In the genomic region with DNA sequence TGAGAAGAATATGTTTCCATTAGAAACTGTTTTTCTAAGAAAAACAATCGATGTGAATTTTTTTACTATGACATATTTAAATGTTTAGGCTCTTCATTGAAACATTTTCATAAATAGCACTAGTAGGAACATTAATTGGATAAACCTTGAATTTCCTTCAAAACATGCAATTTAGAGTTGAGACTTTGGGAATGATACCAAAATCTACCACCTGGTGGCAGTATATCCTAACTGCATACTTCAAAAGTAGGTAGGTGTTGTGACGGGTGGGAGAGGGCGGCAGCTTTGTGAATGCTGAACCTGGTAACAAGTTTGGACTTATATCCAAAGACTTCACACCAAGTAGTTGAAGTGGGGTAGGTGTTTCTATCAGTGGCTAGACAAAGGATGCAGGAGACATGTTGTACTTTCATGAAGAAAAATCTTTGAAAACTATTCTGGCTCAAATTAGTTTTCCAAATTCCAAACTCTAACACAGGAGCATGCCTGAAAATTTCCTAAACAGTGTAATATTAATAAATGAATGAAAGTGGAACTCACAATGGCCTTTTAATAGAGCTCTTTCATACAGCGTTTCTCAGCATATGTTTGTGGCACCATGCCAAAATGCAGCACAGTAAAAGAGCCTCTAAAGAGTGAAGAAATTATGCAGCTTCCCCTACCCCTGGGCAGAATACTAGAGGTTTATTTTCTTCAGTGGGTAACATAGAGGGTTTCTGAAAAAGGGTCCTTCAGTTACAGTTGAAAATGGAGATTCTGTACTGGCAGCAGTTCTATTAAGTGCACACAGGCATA, we compare ENCODE assay signal across 7 cellular contexts.
DNase-seq lines count a peak whose midpoint lies in the region; ATAC-seq, FAIRE-seq and TF ChIP-seq lines count a peak whose summit lies in the region.

No MANE protein-coding gene starts in this region.

- H3K9me3 ChIP-seq in OCI-LY7 (ENCODE audit: low read length): no peaks in the 10 kb centered on the region

- H3K79me2 ChIP-seq in OCI-LY7 (ENCODE audit: insufficient read depth, low read depth, low read length): no peaks in the 10 kb centered on the region

- H3K36me3 ChIP-seq in GM06990 (ENCODE audit: control insufficient read depth, insufficient read depth, low read length) (no peaks in the 10 kb centered on the region), OCI-LY7 (ENCODE audit: insufficient read depth, low read length) (no peaks in the 10 kb centered on the region)

- CTCF ChIA-PET in OCI-LY7 (lab: Charles Lee; ENCODE audit: unreplicated experiment): no interaction called here

- FAIRE-seq in islet of Langerhans (lab: Jason Lieb, UNC): peak; percentile 85

- no peak overlapping the region for H3K27ac ChIP-seq in OCI-LY7 (ENCODE audit: low read depth, low read length, poor library complexity, severe bottlenecking)

- H4K20me1 ChIP-seq in OCI-LY7 (ENCODE audit: insufficient read depth, low read length): no peaks in the 10 kb centered on the region; the same call in 1 of the 2 replicates

- no peak overlapping the region for H3K4me2 ChIP-seq in OCI-LY7 (ENCODE audit: low read length)

- POLR2A ChIA-PET in OCI-LY7 (lab: Charles Lee): no interaction called here

- no peaks in the 10 kb centered on the region for H3K27me3 ChIP-seq in GM06990 (replicated peaks; ENCODE audit: control insufficient read depth, insufficient read depth, low read length)

- peak; percentile 71 for TF ChIP-seq CTCF in GM06990 (IDR thresholded peaks at IDR 0.05; ENCODE audit: insufficient read depth, low read length, poor library complexity, severe bottlenecking)
- TF ChIP-seq CTCF in OCI-LY7 (conservative IDR thresholded peaks at IDR 0.05; ENCODE audit: low read length): peak; percentile 94

- intact Hi-C loops in OCI-LY7 (cut with micrococcal nuclease; ENCODE audit: unreplicated experiment): loop anchor here (1.0 to 10.0 kb wide), 2 partner anchors 808 to 1054 kb away; no protein-coding TSS in a partner anchor

- ATAC-seq in GM21360 (IDR thresholded peaks at IDR 0.05; ENCODE audit: unreplicated experiment): peak; percentile 97
- peak; percentile 78 for ATAC-seq in HG03558 (IDR thresholded peaks at IDR 0.05; ENCODE audit: extremely low read depth, unreplicated experiment)

- no peaks in the 10 kb centered on the region for H3K9me2 ChIP-seq in OCI-LY7 (ENCODE audit: insufficient read depth, low read length)

- H3K4me3 ChIP-seq in GM06990 (replicated peaks; ENCODE audit: low read depth, low read length) (no peak overlapping the region), OCI-LY7 (ENCODE audit: low read depth, low read length, poor library complexity, severe bottlenecking) (no peak overlapping the region)

- no peaks in the 10 kb centered on the region for H3K4me1 ChIP-seq in OCI-LY7 (ENCODE audit: insufficient read depth, low read length, poor library complexity, severe bottlenecking)

- DNase-seq in GM06990 (ENCODE audit: extremely low read depth, insufficient read length): peak; percentile 9
- DNase-seq in OCI-LY7 (ENCODE audit: low spot score): peak; percentile 65
- DNase-seq in astrocyte of the hippocampus (ENCODE audit: low read depth, low spot score): peak; percentile 55
- peak; percentile 24 for DNase-seq in stimulated activated CD4-positive, alpha-beta T cell treated with anti-CD3 and anti-CD28 coated beads, Interleukin-4, amount 100 ng/mL, for 1 hour

- no peak overlapping the region for H2AFZ ChIP-seq in OCI-LY7 (ENCODE audit: low read length)

- BruUV-seq in OCI-LY7 (replicated peaks; lab: Mats Ljungman, UMichigan): no TSS peak

Comparison
In these comparisons a context has a peak if more than half of its experiments do, and no peak if none do; other contexts are left out.
1. DNase-seq: peak in every context shown above with its lines; median percentile 65 in OCI-LY7; 55 in astrocyte of the hippocampus; 24 in stimulated activated CD4-positive, alpha-beta T cell treated with anti-CD3 and anti-CD28 coated beads, Interleukin-4, amount 100 ng/mL, for 1 hour; 9 in GM06990.